In genomic region chr5:90398726-90399125, GRCh38 we compare ENCODE assay signal across 24 cellular contexts. TPM values are rescaled to one million over a fixed set of nuclear protein-coding genes. Genes with fewer than 3 reads are reported as not detected.
A peak's percentile ranks its signal among the peaks of the same experiment; 100 is the strongest.
DNase-seq lines count a peak whose midpoint lies in the region; ATAC-seq and TF ChIP-seq lines count a peak whose summit lies in the region.
"Had no signal": no experiment of that assay in that cellular context is flagged by ENCODE, and none has a peak within 500 bp of the region (broad histone marks: within the 10 kb centered on the region; RNA-seq: fewer than 3 reads in every experiment).

No MANE protein-coding gene starts in this region.

- no peak overlapping the region for H3K4me3 Mint-ChIP-seq in nephron progenitor cell
- no peak overlapping the region for H3K4me3 Mint-ChIP-seq in naive thymus-derived CD8-positive, alpha-beta T cell
- H3K4me3 Mint-ChIP-seq: CD4-positive, alpha-beta T cell; GM23338; IgD-negative memory B cell had no signal

- no peaks in the 10 kb centered on the region for H3K4me1 Mint-ChIP-seq in nephron progenitor cell
- H3K4me1 Mint-ChIP-seq in naive thymus-derived CD8-positive, alpha-beta T cell, result peaks cover 0 to 15% (median 10%) of the 10 kb centered on the region in 4 donors
- H3K4me1 Mint-ChIP-seq: GM23338 had no signal

- DNase-seq in left ventricle myocardium inferior (no peak), right atrium auricular region (ENCODE audit: low spot score) (no peak), dorsolateral prefrontal cortex (peak in 2 of 10 donors; percentile 52 to 59), nephron progenitor cell (no peak), iPS-NIHi7 (ENCODE audit: extremely low spot score) (no peak)
- no peak for DNase-seq in naive thymus-derived CD8-positive, alpha-beta T cell
- no peak for DNase-seq in NK-92 treated with Interleukin-12 subunit alpha and Interleukin-12 subunit beta, amount 100 ng/mL, for 24 hours (lab: John Stamatoyannopoulos, UW)
- DNase-seq: Caco-2; CD4-positive, alpha-beta T cell; DMS153; GDM1; HCEC 1CT; Kasumi-1; NCI-H1105; NCI-H2081 treated with DMSO at 0.1 percent for 48 hours; NCI-H226; NCI-H524; NCI-H82; PC-3; RPMI8226; SHP77 treated with DMSO at 0.1 percent for 48 hours had no signal

- POLR2A ChIA-PET in naive thymus-derived CD8-positive, alpha-beta T cell (lab: Charles Lee), result interaction anchor here (1.0 kb wide), 1 partner anchor 11 kb away, joined by 3 read pairs; the partner anchor contains the start of gene CETN3

- no peak for ATAC-seq in HG02642 (IDR thresholded peaks at IDR 0.05; ENCODE audit: poor library complexity, unreplicated experiment)
- no peak for ATAC-seq in naive thymus-derived CD8-positive, alpha-beta T cell
- ATAC-seq: GM23338, PC-3 had no signal

- H3K4me3 ChIP-seq in left ventricle myocardium inferior, result peak overlapping the region; percentile 29
- no peak overlapping the region for H3K4me3 ChIP-seq in right atrium auricular region
- H3K4me3 ChIP-seq in dorsolateral prefrontal cortex, result peak overlapping the region in 53 of 59 donors; percentile 9 to 58 (median 36)
- H3K4me3 ChIP-seq: GM23338 had no signal

- peaks cover 24% of the 10 kb centered on the region for H3K4me1 ChIP-seq in left ventricle myocardium inferior
- H3K4me1 ChIP-seq in right atrium auricular region, result peaks cover 0 to 12% of the 10 kb centered on the region in 2 donors
- H3K4me1 ChIP-seq: Caco-2 had no signal

- TF ChIP-seq CTCF in left ventricle myocardium inferior (IDR thresholded peaks at IDR 0.05; ENCODE audit: borderline replicate concordance) (no peak), right atrium auricular region (IDR thresholded peaks at IDR 0.05) (no peak), dorsolateral prefrontal cortex (IDR thresholded peaks at IDR 0.05 in 54 of 56, conservative IDR thresholded peaks at IDR 0.05 in 2 of 56; ENCODE audit: low read depth in 1 of 56, partially characterized antibody in 56 of 56) (peak in 3 of 56 donors; percentile 14 to 19 (median 15)), nephron progenitor cell (IDR thresholded peaks at IDR 0.05) (no peak)

- no peaks in the 10 kb centered on the region for H3K27me3 Mint-ChIP-seq in nephron progenitor cell (ENCODE audit: low read depth, poor library complexity)
- H3K27me3 Mint-ChIP-seq in naive thymus-derived CD8-positive, alpha-beta T cell, result no peaks in the 10 kb centered on the region
- H3K27me3 Mint-ChIP-seq: CD4-positive, alpha-beta T cell; IgD-negative memory B cell had no signal

- H3K36me3 ChIP-seq in left ventricle myocardium inferior (peaks cover 18% of the 10 kb centered on the region), right atrium auricular region (peaks cover 17% of the 10 kb centered on the region)

- intact Hi-C loops in left ventricle myocardium inferior (cut with micrococcal nuclease) (no loop called here), dorsolateral prefrontal cortex (cut with DNase I) (no loop called here)

- peaks cover 37% of the 10 kb centered on the region for H3K36me3 Mint-ChIP-seq in nephron progenitor cell (ENCODE audit: low read depth)
- H3K36me3 Mint-ChIP-seq in naive thymus-derived CD8-positive, alpha-beta T cell, result peaks cover 6 to 61% (median 9%) of the 10 kb centered on the region in 3 donors

- H3K27me3 ChIP-seq in left ventricle myocardium inferior (ENCODE audit: low read depth) (no peaks in the 10 kb centered on the region), right atrium auricular region (no peaks in the 10 kb centered on the region), dorsolateral prefrontal cortex (no peaks in the 10 kb centered on the region)

- peak overlapping the region; percentile 0 for H3K27ac Mint-ChIP-seq in nephron progenitor cell
- H3K27ac Mint-ChIP-seq in naive thymus-derived CD8-positive, alpha-beta T cell, result no peak overlapping the region
- H3K27ac Mint-ChIP-seq: CD4-positive, alpha-beta T cell; GM23338; IgD-negative memory B cell had no signal

- H3K9me3 Mint-ChIP-seq in nephron progenitor cell, result no peaks in the 10 kb centered on the region
- no peaks in the 10 kb centered on the region for H3K9me3 Mint-ChIP-seq in naive thymus-derived CD8-positive, alpha-beta T cell
- H3K9me3 Mint-ChIP-seq: CD4-positive, alpha-beta T cell; GM23338; IgD-negative memory B cell had no signal

- H3K27ac ChIP-seq in left ventricle myocardium inferior (replicated peaks), result no peak overlapping the region
- no peak overlapping the region for H3K27ac ChIP-seq in right atrium auricular region
- peak overlapping the region; percentile 55 to 96 (median 88) for H3K27ac ChIP-seq in dorsolateral prefrontal cortex

- H3K9me3 ChIP-seq in left ventricle myocardium inferior (replicated peaks) (no peaks in the 10 kb centered on the region), right atrium auricular region (no peaks in the 10 kb centered on the region)
- H3K9me3 ChIP-seq: Caco-2 had no signal

RNA-seq across cellular contexts. Expression of gene CETN3, which starts 10.8 kb away (rescaled TPM):
- 27.8 TPM for total RNA-seq in left ventricle myocardium inferior
- total RNA-seq in right atrium auricular region, result 10 to 100 TPM in 1 of 2 donors, 1 to 10 TPM in 1; 5.9 to 14.2 TPM
- total RNA-seq in dorsolateral prefrontal cortex, result 10 to 100 TPM; 14.6 to 37.6 (median 23.5) TPM
- 10 to 100 TPM; 17.6 to 22.8 TPM for total RNA-seq in naive thymus-derived CD8-positive, alpha-beta T cell
- polyA plus RNA-seq in naive thymus-derived CD8-positive, alpha-beta T cell, result 10 to 100 TPM; 19.0 to 33.0 (median 26.7) TPM

Comparison
In these comparisons a context has a peak if more than half of its experiments do, and no peak if none do; other contexts are left out.
1. H3K4me3 ChIP-seq: peak in left ventricle myocardium inferior (single experiment) and dorsolateral prefrontal cortex (53 of 59); none in right atrium auricular region (0 of 2).
2. H3K27ac ChIP-seq: peak in dorsolateral prefrontal cortex (59 of 59); none in left ventricle myocardium inferior (single experiment) and right atrium auricular region (0 of 2).